Comparison of ENCODE assay signal across 1 cellular context in the genomic region with DNA sequence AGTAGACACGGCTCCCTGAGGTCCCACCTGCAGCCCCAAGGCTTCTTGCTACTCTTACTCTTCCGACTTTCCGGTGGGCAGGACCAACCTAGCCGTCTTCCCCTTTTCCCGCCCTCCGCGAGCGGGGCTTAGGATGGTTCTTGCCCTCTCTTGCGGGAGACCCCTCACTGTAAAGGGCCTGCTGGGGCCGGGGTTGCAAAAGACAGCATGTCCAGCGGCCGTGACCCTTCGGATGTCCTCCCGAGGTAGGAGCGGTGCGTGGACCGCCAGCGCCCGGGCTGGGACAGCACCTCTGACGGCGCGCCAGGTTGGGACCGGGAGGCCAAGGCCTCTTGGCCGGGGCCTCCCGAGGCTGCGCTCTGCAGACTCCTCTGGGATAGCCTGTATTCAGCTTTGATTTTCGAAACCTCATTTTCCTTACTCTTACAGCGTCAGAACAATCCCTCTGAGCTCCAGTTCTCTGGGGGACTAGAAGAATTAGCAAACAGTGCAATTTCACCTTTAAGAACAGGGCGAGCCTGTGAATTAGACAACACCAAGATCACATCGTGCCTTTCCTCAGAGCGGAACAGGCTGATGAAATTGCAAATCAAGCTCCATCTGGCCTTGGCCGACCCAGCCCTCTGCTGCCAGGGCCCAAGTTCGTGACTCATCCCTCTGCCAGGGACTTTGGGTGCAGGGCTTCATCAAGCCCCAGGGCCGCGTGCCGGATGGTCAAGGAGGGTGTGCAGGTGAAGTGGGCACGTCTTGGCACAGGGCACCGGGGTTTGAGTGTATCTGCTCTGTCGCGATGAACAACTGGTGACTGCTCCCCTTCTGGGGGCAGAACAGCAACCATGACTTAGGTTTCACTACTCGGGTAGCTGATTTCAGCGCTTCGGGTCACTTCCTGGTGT.
TF ChIP-seq lines count a peak whose summit lies in the region.

No MANE protein-coding gene starts in this region.

TF ChIP-seq in K562, 482 proteins besides CTCF, POLR2A, EP300 and RAD21 (continues in another document):
- TF ChIP-seq ZFX (CRISPR knock-in tag; IDR thresholded peaks at IDR 0.05) (peak; percentile 9; the same call in 1 of the 2 replicates), NFIC (IDR thresholded peaks at IDR 0.05) (peak; percentile 29; the same call in 1 of the 2 replicates), EP400 (IDR thresholded peaks at IDR 0.05) (peak; percentile 67), ZNF41 (CRISPR knock-in tag; conservative IDR thresholded peaks at IDR 0.05) (0 out of 2 replicates have a peak, but pooled peaks have one; percentile 26), MAFG (tag; conservative IDR thresholded peaks at IDR 0.05) (peak; percentile 34; the same call in 1 of the 2 replicates), NFRKB (IDR thresholded peaks at IDR 0.05; ENCODE audit: low read depth) (peak; percentile 38; the same call in 1 of the 2 replicates), SPI1 (IDR thresholded peaks at IDR 0.05; ENCODE audit: borderline replicate concordance, low read depth, low read length) (peak; percentile 48; the same call in 1 of the 2 replicates), ZNF121 (CRISPR knock-in tag; conservative IDR thresholded peaks at IDR 0.05) (no peak), JUN (IDR thresholded peaks at IDR 0.05; ENCODE audit: borderline replicate concordance, low read depth, low read length) (0 out of 2 replicates have a peak, but pooled peaks have one; percentile 54), JUN (CRISPR knock-in tag; IDR thresholded peaks at IDR 0.05; ENCODE audit: borderline replicate concordance) (no peak), CEBPG (CRISPR knock-in tag; IDR thresholded peaks at IDR 0.05) (peak; percentile 78), CEBPG (tag; conservative IDR thresholded peaks at IDR 0.05 in 1 of 2, IDR thresholded peaks at IDR 0.05 in 1 of 2) (peak; percentile 27 to 37; a peak in 1 of 4 replicates), ZNF197 (CRISPR knock-in tag; IDR thresholded peaks at IDR 0.05; ENCODE audit: low read depth) (no peak), MYBL2 (IDR thresholded peaks at IDR 0.05; ENCODE audit: low read depth) (no peak), MYBL2 (CRISPR knock-in tag; IDR thresholded peaks at IDR 0.05; ENCODE audit: borderline replicate concordance) (no peak), ZNF316 (IDR thresholded peaks at IDR 0.05) (peak; percentile 62), HSF4 (CRISPR knock-in tag; IDR thresholded peaks at IDR 0.05; ENCODE audit: borderline replicate concordance) (no peak), ARID1B (IDR thresholded peaks at IDR 0.05) (peak; percentile 9; the same call in 1 of the 2 replicates), ZNF431 (CRISPR knock-in tag; IDR thresholded peaks at IDR 0.05) (no peak), ZNF589 (CRISPR knock-in tag; IDR thresholded peaks at IDR 0.05; ENCODE audit: low read depth) (peak; percentile 31; the same call in 1 of the 2 replicates), RB1 (IDR thresholded peaks at IDR 0.05; ENCODE audit: low read depth) (peak; percentile 56; the same call in 1 of the 2 replicates), JUNB (CRISPR knock-in tag; conservative IDR thresholded peaks at IDR 0.05) (0 out of 2 replicates have a peak, but pooled peaks have one; percentile 18), BACH1 (tag; IDR thresholded peaks at IDR 0.05) (no peak), NCOA1 (IDR thresholded peaks at IDR 0.05; ENCODE audit: low read depth) (no peak)
- TF ChIP-seq, protein P1, sequence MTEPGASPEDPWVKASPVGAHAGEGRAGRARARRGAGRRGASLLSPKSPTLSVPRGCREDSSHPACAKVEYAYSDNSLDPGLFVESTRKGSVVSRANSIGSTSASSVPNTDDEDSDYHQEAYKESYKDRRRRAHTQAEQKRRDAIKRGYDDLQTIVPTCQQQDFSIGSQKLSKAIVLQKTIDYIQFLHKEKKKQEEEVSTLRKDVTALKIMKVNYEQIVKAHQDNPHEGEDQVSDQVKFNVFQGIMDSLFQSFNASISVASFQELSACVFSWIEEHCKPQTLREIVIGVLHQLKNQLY (CRISPR knock-in tag; conservative IDR thresholded peaks at IDR 0.05) = 0 out of 4 replicates have a peak, but pooled peaks of 1 of the 2 experiments have one; percentile 38
- TF ChIP-seq, protein P2, sequence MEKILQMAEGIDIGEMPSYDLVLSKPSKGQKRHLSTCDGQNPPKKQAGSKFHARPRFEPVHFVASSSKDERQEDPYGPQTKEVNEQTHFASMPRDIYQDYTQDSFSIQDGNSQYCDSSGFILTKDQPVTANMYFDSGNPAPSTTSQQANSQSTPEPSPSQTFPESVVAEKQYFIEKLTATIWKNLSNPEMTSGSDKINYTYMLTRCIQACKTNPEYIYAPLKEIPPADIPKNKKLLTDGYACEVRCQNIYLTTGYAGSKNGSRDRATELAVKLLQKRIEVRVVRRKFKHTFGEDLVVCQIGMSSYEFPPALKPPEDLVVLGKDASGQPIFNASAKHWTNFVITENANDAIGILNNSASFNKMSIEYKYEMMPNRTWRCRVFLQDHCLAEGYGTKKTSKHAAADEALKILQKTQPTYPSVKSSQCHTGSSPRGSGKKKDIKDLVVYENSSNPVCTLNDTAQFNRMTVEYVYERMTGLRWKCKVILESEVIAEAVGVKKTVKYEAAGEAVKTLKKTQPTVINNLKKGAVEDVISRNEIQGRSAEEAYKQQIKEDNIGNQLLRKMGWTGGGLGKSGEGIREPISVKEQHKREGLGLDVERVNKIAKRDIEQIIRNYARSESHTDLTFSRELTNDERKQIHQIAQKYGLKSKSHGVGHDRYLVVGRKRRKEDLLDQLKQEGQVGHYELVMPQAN (IDR thresholded peaks at IDR 0.05; ENCODE audit: borderline replicate concordance) = peak; percentile 47; the same call in 1 of the 2 replicates
- TF ChIP-seq, protein P3, sequence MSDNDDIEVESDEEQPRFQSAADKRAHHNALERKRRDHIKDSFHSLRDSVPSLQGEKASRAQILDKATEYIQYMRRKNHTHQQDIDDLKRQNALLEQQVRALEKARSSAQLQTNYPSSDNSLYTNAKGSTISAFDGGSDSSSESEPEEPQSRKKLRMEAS (CRISPR knock-in tag; IDR thresholded peaks at IDR 0.05) = peak; percentile 30
- TF ChIP-seq, protein P4, sequence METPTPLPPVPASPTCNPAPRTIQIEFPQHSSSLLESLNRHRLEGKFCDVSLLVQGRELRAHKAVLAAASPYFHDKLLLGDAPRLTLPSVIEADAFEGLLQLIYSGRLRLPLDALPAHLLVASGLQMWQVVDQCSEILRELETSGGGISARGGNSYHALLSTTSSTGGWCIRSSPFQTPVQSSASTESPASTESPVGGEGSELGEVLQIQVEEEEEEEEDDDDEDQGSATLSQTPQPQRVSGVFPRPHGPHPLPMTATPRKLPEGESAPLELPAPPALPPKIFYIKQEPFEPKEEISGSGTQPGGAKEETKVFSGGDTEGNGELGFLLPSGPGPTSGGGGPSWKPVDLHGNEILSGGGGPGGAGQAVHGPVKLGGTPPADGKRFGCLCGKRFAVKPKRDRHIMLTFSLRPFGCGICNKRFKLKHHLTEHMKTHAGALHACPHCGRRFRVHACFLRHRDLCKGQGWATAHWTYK (CRISPR knock-in tag; IDR thresholded peaks at IDR 0.05) = 0 out of 2 replicates have a peak, but pooled peaks have one; percentile 17
- TF ChIP-seq, protein P5, sequence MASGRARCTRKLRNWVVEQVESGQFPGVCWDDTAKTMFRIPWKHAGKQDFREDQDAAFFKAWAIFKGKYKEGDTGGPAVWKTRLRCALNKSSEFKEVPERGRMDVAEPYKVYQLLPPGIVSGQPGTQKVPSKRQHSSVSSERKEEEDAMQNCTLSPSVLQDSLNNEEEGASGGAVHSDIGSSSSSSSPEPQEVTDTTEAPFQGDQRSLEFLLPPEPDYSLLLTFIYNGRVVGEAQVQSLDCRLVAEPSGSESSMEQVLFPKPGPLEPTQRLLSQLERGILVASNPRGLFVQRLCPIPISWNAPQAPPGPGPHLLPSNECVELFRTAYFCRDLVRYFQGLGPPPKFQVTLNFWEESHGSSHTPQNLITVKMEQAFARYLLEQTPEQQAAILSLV (tag; IDR thresholded peaks at IDR 0.05) = 0 out of 2 replicates have a peak, but pooled peaks have one; percentile 23
- TF ChIP-seq, protein P6, sequence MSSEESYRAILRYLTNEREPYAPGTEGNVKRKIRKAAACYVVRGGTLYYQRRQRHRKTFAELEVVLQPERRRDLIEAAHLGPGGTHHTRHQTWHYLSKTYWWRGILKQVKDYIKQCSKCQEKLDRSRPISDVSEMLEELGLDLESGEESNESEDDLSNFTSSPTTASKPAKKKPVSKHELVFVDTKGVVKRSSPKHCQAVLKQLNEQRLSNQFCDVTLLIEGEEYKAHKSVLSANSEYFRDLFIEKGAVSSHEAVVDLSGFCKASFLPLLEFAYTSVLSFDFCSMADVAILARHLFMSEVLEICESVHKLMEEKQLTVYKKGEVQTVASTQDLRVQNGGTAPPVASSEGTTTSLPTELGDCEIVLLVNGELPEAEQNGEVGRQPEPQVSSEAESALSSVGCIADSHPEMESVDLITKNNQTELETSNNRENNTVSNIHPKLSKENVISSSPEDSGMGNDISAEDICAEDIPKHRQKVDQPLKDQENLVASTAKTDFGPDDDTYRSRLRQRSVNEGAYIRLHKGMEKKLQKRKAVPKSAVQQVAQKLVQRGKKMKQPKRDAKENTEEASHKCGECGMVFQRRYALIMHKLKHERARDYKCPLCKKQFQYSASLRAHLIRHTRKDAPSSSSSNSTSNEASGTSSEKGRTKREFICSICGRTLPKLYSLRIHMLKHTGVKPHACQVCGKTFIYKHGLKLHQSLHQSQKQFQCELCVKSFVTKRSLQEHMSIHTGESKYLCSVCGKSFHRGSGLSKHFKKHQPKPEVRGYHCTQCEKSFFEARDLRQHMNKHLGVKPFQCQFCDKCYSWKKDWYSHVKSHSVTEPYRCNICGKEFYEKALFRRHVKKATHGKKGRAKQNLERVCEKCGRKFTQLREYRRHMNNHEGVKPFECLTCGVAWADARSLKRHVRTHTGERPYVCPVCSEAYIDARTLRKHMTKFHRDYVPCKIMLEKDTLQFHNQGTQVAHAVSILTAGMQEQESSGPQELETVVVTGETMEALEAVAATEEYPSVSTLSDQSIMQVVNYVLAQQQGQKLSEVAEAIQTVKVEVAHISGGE (CRISPR knock-in tag; IDR thresholded peaks at IDR 0.05) = peak in 1 of 3 experiments; percentile 26; a peak in 1 of 6 replicates
- TF ChIP-seq, protein P7, sequence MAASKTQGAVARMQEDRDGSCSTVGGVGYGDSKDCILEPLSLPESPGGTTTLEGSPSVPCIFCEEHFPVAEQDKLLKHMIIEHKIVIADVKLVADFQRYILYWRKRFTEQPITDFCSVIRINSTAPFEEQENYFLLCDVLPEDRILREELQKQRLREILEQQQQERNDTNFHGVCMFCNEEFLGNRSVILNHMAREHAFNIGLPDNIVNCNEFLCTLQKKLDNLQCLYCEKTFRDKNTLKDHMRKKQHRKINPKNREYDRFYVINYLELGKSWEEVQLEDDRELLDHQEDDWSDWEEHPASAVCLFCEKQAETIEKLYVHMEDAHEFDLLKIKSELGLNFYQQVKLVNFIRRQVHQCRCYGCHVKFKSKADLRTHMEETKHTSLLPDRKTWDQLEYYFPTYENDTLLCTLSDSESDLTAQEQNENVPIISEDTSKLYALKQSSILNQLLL (CRISPR knock-in tag; IDR thresholded peaks at IDR 0.05; ENCODE audit: borderline replicate concordance) = no peak
- TF ChIP-seq, protein P8, sequence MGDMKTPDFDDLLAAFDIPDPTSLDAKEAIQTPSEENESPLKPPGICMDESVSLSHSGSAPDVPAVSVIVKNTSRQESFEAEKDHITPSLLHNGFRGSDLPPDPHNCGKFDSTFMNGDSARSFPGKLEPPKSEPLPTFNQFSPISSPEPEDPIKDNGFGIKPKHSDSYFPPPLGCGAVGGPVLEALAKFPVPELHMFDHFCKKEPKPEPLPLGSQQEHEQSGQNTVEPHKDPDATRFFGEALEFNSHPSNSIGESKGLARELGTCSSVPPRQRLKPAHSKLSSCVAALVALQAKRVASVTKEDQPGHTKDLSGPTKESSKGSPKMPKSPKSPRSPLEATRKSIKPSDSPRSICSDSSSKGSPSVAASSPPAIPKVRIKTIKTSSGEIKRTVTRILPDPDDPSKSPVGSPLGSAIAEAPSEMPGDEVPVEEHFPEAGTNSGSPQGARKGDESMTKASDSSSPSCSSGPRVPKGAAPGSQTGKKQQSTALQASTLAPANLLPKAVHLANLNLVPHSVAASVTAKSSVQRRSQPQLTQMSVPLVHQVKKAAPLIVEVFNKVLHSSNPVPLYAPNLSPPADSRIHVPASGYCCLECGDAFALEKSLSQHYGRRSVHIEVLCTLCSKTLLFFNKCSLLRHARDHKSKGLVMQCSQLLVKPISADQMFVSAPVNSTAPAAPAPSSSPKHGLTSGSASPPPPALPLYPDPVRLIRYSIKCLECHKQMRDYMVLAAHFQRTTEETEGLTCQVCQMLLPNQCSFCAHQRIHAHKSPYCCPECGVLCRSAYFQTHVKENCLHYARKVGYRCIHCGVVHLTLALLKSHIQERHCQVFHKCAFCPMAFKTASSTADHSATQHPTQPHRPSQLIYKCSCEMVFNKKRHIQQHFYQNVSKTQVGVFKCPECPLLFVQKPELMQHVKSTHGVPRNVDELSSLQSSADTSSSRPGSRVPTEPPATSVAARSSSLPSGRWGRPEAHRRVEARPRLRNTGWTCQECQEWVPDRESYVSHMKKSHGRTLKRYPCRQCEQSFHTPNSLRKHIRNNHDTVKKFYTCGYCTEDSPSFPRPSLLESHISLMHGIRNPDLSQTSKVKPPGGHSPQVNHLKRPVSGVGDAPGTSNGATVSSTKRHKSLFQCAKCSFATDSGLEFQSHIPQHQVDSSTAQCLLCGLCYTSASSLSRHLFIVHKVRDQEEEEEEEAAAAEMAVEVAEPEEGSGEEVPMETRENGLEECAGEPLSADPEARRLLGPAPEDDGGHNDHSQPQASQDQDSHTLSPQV (IDR thresholded peaks at IDR 0.05) = peak; percentile 89
- TF ChIP-seq, protein P9, sequence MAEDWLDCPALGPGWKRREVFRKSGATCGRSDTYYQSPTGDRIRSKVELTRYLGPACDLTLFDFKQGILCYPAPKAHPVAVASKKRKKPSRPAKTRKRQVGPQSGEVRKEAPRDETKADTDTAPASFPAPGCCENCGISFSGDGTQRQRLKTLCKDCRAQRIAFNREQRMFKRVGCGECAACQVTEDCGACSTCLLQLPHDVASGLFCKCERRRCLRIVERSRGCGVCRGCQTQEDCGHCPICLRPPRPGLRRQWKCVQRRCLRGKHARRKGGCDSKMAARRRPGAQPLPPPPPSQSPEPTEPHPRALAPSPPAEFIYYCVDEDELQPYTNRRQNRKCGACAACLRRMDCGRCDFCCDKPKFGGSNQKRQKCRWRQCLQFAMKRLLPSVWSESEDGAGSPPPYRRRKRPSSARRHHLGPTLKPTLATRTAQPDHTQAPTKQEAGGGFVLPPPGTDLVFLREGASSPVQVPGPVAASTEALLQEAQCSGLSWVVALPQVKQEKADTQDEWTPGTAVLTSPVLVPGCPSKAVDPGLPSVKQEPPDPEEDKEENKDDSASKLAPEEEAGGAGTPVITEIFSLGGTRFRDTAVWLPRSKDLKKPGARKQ (CRISPR knock-in tag; IDR thresholded peaks at IDR 0.05) = no peak
- TF ChIP-seq, protein P10, sequence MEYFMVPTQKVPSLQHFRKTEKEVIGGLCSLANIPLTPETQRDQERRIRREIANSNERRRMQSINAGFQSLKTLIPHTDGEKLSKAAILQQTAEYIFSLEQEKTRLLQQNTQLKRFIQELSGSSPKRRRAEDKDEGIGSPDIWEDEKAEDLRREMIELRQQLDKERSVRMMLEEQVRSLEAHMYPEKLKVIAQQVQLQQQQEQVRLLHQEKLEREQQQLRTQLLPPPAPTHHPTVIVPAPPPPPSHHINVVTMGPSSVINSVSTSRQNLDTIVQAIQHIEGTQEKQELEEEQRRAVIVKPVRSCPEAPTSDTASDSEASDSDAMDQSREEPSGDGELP (CRISPR knock-in tag; IDR thresholded peaks at IDR 0.05; ENCODE audit: borderline replicate concordance) = 0 out of 2 replicates have a peak, but pooled peaks have one; percentile 17
- TF ChIP-seq, protein P11, sequence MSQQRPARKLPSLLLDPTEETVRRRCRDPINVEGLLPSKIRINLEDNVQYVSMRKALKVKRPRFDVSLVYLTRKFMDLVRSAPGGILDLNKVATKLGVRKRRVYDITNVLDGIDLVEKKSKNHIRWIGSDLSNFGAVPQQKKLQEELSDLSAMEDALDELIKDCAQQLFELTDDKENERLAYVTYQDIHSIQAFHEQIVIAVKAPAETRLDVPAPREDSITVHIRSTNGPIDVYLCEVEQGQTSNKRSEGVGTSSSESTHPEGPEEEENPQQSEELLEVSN (IDR thresholded peaks at IDR 0.05; ENCODE audit: borderline replicate concordance in 1 of 2, extremely low read depth in 1 of 2, insufficient read depth in 1 of 2, insufficient read length in 1 of 2, low read depth in 1 of 2, low read length in 1 of 2, poor library complexity in 1 of 2, severe bottlenecking in 1 of 2) = peak; percentile 39 to 82
